In genomic region chr6:33904050-33904827, GRCh38 we compare ENCODE assay signal across 8 cellular contexts.
DNase-seq lines count a peak whose midpoint lies in the region; ATAC-seq lines count a peak whose summit lies in the region.

No MANE protein-coding gene starts in this region.

- DNase-seq in DMS53 (lab: John Stamatoyannopoulos, UW): peak; percentile 10
- DNase-seq in DMS53 treated with DMSO at 0.1 percent for 48 hours (lab: John Stamatoyannopoulos, UW; ENCODE audit: unreplicated experiment): no peak
- peak; percentile 85 for DNase-seq in KG1 (lab: John Stamatoyannopoulos, UW)
- DNase-seq in activated T-cell treated with anti-CD3 and anti-CD28 coated beads for 4 hours: peak; percentile 20
- DNase-seq in mucosa of gallbladder (ENCODE audit: low spot score): peak; percentile 45
- DNase-seq in sciatic nerve (ENCODE audit: low spot score): no peak
- DNase-seq in occipital lobe (lab: John Stamatoyannopoulos, UW): no peak
- no peak for DNase-seq in NCI-H146 (lab: John Stamatoyannopoulos, UW)

- ATAC-seq in sciatic nerve: no peak

- intact Hi-C loops in sciatic nerve (cut with DNase I): no loop called here

Comparison
In these comparisons a context has a peak if more than half of its experiments do, and no peak if none do; other contexts are left out.
1. DNase-seq: peak in DMS53 (single experiment), KG1 (single experiment), activated T-cell treated with anti-CD3 and anti-CD28 coated beads for 4 hours (single experiment) and mucosa of gallbladder (single experiment); none in DMS53 treated with DMSO at 0.1 percent for 48 hours (single experiment), sciatic nerve (single experiment), occipital lobe (single experiment) and NCI-H146 (single experiment).